ENCODE assay signal across 1 cellular context in the genomic region with DNA sequence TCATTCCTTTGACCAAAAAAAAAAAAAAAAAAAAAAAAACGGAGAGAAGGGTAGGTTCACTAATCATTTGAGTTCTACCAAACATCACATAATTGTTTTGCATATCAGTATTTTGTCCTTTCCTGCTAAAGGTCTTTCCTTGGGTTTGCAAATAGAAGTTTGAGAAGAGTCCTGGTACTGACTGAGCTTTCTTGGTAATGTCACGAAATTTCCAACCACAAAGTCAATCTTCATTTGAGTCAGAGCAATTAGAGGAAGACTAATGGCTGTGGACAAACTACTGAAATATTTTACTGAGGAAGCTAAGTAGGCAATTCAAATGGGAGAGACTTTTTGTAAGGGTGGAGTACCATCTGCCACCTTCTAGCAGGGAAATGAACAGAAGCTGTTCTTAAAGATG.
TF ChIP-seq lines count a peak whose summit lies in the region.

No MANE protein-coding gene starts in this region.

TF ChIP-seq in GM12878, 131 proteins besides CTCF, POLR2A, EP300 and RAD21 (continued from another document):
- TF ChIP-seq, protein P1, sequence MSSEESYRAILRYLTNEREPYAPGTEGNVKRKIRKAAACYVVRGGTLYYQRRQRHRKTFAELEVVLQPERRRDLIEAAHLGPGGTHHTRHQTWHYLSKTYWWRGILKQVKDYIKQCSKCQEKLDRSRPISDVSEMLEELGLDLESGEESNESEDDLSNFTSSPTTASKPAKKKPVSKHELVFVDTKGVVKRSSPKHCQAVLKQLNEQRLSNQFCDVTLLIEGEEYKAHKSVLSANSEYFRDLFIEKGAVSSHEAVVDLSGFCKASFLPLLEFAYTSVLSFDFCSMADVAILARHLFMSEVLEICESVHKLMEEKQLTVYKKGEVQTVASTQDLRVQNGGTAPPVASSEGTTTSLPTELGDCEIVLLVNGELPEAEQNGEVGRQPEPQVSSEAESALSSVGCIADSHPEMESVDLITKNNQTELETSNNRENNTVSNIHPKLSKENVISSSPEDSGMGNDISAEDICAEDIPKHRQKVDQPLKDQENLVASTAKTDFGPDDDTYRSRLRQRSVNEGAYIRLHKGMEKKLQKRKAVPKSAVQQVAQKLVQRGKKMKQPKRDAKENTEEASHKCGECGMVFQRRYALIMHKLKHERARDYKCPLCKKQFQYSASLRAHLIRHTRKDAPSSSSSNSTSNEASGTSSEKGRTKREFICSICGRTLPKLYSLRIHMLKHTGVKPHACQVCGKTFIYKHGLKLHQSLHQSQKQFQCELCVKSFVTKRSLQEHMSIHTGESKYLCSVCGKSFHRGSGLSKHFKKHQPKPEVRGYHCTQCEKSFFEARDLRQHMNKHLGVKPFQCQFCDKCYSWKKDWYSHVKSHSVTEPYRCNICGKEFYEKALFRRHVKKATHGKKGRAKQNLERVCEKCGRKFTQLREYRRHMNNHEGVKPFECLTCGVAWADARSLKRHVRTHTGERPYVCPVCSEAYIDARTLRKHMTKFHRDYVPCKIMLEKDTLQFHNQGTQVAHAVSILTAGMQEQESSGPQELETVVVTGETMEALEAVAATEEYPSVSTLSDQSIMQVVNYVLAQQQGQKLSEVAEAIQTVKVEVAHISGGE (CRISPR knock-in tag; IDR thresholded peaks at IDR 0.05), result no peak
- TF ChIP-seq NFIC (IDR thresholded peaks at IDR 0.05; ENCODE audit: low read depth, low read length) (peak; percentile 55), ZNF217 (IDR thresholded peaks at IDR 0.05) (no peak), SREBF2 (IDR thresholded peaks at IDR 0.05; ENCODE audit: low read length) (no peak), CBX3 (IDR thresholded peaks at IDR 0.05; ENCODE audit: borderline replicate concordance, low read depth) (no peak), ZZZ3 (IDR thresholded peaks at IDR 0.05; ENCODE audit: control insufficient read depth, insufficient read length, low read depth) (no peak), NR2C1 (IDR thresholded peaks at IDR 0.05) (no peak), MEF2A (IDR thresholded peaks at IDR 0.05; ENCODE audit: insufficient read depth, low read depth, low read length) (no peak), BCL11A (IDR thresholded peaks at IDR 0.05; ENCODE audit: low read depth, low read length) (peak; percentile 69), RELB (IDR thresholded peaks at IDR 0.05; ENCODE audit: low read depth) (no peak), IRF5 (IDR thresholded peaks at IDR 0.05; ENCODE audit: borderline replicate concordance) (no peak), BMI1 (IDR thresholded peaks at IDR 0.05; ENCODE audit: borderline replicate concordance) (no peak), GATAD2B (conservative IDR thresholded peaks at IDR 0.05; ENCODE audit: low read depth) (no peak), ATF2 (IDR thresholded peaks at IDR 0.05; ENCODE audit: low read length) (0 out of 2 replicates have a peak, but pooled peaks have one; percentile 20), ZBTB40 (IDR thresholded peaks at IDR 0.05; ENCODE audit: borderline replicate concordance) (no peak), ZBED1 (IDR thresholded peaks at IDR 0.05; ENCODE audit: borderline replicate concordance) (no peak), IKZF2 (IDR thresholded peaks at IDR 0.05) (peak; percentile 25 to 30; a peak in 2 of 4 replicates), DPF2 (IDR thresholded peaks at IDR 0.05) (peak; percentile 31; the same call in 1 of the 2 replicates), PRDM15 (CRISPR knock-in tag; IDR thresholded peaks at IDR 0.05) (no peak), JUNB (IDR thresholded peaks at IDR 0.05) (peak; percentile 52), IRF4 (IDR thresholded peaks at IDR 0.05; ENCODE audit: low read depth, low read length) (peak; percentile 57; the same call in 1 of the 2 replicates)
- TF ChIP-seq, protein P2, sequence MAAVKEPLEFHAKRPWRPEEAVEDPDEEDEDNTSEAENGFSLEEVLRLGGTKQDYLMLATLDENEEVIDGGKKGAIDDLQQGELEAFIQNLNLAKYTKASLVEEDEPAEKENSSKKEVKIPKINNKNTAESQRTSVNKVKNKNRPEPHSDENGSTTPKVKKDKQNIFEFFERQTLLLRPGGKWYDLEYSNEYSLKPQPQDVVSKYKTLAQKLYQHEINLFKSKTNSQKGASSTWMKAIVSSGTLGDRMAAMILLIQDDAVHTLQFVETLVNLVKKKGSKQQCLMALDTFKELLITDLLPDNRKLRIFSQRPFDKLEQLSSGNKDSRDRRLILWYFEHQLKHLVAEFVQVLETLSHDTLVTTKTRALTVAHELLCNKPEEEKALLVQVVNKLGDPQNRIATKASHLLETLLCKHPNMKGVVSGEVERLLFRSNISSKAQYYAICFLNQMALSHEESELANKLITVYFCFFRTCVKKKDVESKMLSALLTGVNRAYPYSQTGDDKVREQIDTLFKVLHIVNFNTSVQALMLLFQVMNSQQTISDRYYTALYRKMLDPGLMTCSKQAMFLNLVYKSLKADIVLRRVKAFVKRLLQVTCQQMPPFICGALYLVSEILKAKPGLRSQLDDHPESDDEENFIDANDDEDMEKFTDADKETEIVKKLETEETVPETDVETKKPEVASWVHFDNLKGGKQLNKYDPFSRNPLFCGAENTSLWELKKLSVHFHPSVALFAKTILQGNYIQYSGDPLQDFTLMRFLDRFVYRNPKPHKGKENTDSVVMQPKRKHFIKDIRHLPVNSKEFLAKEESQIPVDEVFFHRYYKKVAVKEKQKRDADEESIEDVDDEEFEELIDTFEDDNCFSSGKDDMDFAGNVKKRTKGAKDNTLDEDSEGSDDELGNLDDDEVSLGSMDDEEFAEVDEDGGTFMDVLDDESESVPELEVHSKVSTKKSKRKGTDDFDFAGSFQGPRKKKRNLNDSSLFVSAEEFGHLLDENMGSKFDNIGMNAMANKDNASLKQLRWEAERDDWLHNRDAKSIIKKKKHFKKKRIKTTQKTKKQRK (IDR thresholded peaks at IDR 0.05; ENCODE audit: low read depth, low read length), result no peak
- TF ChIP-seq, protein P3, sequence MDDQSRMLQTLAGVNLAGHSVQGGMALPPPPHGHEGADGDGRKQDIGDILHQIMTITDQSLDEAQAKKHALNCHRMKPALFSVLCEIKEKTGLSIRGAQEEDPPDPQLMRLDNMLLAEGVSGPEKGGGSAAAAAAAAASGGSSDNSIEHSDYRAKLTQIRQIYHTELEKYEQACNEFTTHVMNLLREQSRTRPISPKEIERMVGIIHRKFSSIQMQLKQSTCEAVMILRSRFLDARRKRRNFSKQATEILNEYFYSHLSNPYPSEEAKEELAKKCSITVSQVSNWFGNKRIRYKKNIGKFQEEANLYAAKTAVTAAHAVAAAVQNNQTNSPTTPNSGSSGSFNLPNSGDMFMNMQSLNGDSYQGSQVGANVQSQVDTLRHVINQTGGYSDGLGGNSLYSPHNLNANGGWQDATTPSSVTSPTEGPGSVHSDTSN (IDR thresholded peaks at IDR 0.05; ENCODE audit: insufficient replicate concordance, low read depth, low read length), result no peak
- TF ChIP-seq, protein P4, sequence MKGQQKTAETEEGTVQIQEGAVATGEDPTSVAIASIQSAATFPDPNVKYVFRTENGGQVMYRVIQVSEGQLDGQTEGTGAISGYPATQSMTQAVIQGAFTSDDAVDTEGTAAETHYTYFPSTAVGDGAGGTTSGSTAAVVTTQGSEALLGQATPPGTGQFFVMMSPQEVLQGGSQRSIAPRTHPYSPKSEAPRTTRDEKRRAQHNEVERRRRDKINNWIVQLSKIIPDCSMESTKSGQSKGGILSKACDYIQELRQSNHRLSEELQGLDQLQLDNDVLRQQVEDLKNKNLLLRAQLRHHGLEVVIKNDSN (IDR thresholded peaks at IDR 0.05; ENCODE audit: borderline replicate concordance, extremely low read length, insufficient read depth, low read depth, low read length), result no peak
- TF ChIP-seq, protein P5, sequence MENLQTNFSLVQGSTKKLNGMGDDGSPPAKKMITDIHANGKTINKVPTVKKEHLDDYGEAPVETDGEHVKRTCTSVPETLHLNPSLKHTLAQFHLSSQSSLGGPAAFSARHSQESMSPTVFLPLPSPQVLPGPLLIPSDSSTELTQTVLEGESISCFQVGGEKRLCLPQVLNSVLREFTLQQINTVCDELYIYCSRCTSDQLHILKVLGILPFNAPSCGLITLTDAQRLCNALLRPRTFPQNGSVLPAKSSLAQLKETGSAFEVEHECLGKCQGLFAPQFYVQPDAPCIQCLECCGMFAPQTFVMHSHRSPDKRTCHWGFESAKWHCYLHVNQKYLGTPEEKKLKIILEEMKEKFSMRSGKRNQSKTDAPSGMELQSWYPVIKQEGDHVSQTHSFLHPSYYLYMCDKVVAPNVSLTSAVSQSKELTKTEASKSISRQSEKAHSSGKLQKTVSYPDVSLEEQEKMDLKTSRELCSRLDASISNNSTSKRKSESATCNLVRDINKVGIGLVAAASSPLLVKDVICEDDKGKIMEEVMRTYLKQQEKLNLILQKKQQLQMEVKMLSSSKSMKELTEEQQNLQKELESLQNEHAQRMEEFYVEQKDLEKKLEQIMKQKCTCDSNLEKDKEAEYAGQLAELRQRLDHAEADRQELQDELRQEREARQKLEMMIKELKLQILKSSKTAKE (IDR thresholded peaks at IDR 0.05; ENCODE audit: low read depth, poor library complexity, severe bottlenecking), result no peak
